8 cellular contexts compared by ENCODE assay signal in the genomic region with DNA sequence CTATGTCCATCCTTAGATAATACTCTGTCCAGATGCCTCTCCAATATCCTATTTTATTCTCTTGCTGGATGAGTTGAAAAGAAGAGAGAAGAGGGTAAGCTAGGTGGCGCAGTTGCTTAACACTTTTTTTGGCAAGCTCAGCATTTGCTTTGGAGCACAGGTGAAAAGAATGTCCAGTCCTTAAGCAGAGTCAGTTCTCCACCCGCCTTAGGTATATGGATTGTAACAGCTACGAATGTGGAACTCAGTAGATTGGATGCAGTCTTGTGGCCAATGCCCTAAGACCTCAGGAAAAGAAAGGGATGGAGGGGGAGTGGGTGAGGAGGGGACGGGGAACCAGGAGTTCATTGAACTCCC.
DNase-seq lines count a peak whose midpoint lies in the region; ATAC-seq and TF ChIP-seq lines count a peak whose summit lies in the region.

No MANE protein-coding gene starts in this region.

- no peak for TF ChIP-seq POLR2A in adrenal gland (IDR thresholded peaks at IDR 0.05)

- no peaks in the 10 kb centered on the region for H3K9me2 ChIP-seq in OCI-LY7 (ENCODE audit: insufficient read depth, low read length)

- no peak overlapping the region for H3K4me2 ChIP-seq in OCI-LY7 (ENCODE audit: low read length)

- no peaks in the 10 kb centered on the region for H3K36me3 ChIP-seq in OCI-LY7 (ENCODE audit: insufficient read depth, low read length)
- H3K36me3 ChIP-seq in adrenal gland (replicated peaks in 1 of 2): no peaks in the 10 kb centered on the region

- POLR2A ChIA-PET in OCI-LY7 (lab: Charles Lee): no interaction called here

- no peak overlapping the region for H3K27ac ChIP-seq in OCI-LY7 (ENCODE audit: low read depth, low read length, poor library complexity, severe bottlenecking)
- H3K27ac ChIP-seq in adrenal gland: no peak overlapping the region
- no peak overlapping the region for H3K27ac ChIP-seq in right cardiac atrium (ENCODE audit: low read length)

- DNase-seq in DMS79 treated with DMSO at 0.1 percent for 48 hours (lab: John Stamatoyannopoulos, UW): peak; percentile 20
- DNase-seq in KG1 (lab: John Stamatoyannopoulos, UW): peak; percentile 41
- DNase-seq in OCI-LY7 (ENCODE audit: low spot score): peak; percentile 43
- DNase-seq in adrenal gland: peak in 6 of 7 donors; percentile 22 to 71 (median 40)
- DNase-seq in right cardiac atrium: no peak
- DNase-seq in pons (ENCODE audit: low spot score): peak; percentile 92
- DNase-seq in GOT3 (lab: John Stamatoyannopoulos, UW): no peak

- H3K27me3 ChIP-seq in adrenal gland (peaks cover 39% of the 10 kb centered on the region), right cardiac atrium (ENCODE audit: control insufficient read depth, insufficient read depth) (peaks cover 3% of the 10 kb centered on the region)

- BruUV-seq in OCI-LY7 (replicated peaks; lab: Mats Ljungman, UMichigan): no TSS peak

- TF ChIP-seq CTCF in OCI-LY7 (conservative IDR thresholded peaks at IDR 0.05; ENCODE audit: low read length) (peak; percentile 81), adrenal gland (IDR thresholded peaks at IDR 0.05) (peak in 5 of 6 experiments; percentile 38 to 43 (median 40))

- H3K9me3 ChIP-seq in OCI-LY7 (ENCODE audit: low read length) (no peaks in the 10 kb centered on the region), adrenal gland (replicated peaks in 1 of 3) (no peaks in the 10 kb centered on the region), right cardiac atrium (ENCODE audit: control insufficient read depth, low read length) (no peaks in the 10 kb centered on the region)

- no peak overlapping the region for H2AFZ ChIP-seq in OCI-LY7 (ENCODE audit: low read length)

- no peaks in the 10 kb centered on the region for H3K79me2 ChIP-seq in OCI-LY7 (ENCODE audit: insufficient read depth, low read depth, low read length)

- H3K4me3 ChIP-seq in OCI-LY7 (ENCODE audit: low read depth, low read length, poor library complexity, severe bottlenecking) (no peak overlapping the region), adrenal gland (peak overlapping the region in 1 of 4 donors; percentile 51), right cardiac atrium (ENCODE audit: low read length) (peak overlapping the region; percentile 51)

- 2 to 7% (median 3%) methylated on average over 4 of the region's 4 CpGs for WGBS in adrenal gland, 4 donors
- 4% methylated on average over 4 of the region's 4 CpGs for WGBS in right cardiac atrium

- no peaks in the 10 kb centered on the region for H4K20me1 ChIP-seq in OCI-LY7 (ENCODE audit: insufficient read depth, low read length)

- intact Hi-C loops in OCI-LY7 (cut with micrococcal nuclease; ENCODE audit: unreplicated experiment) (loop anchor here (1.0 to 2.0 kb wide), 2 partner anchors 113 to 340 kb away; no protein-coding TSS in a partner anchor), adrenal gland (cut with DNase I) (loop anchor here in 1 of 2 donors (10.0 kb wide), 1 partner anchor 112 kb away; no protein-coding TSS in a partner anchor), right cardiac atrium (cut with DNase I) (loop anchor here in 2 of 4 donors (5.0 to 10.0 kb wide), 3 partner anchors 112 to 342 kb away; no protein-coding TSS in a partner anchor)

- ATAC-seq in GM21528 (IDR thresholded peaks at IDR 0.05; ENCODE audit: low FRiP score, unreplicated experiment): peak; percentile 53
- ATAC-seq in right cardiac atrium: peak; percentile 62 to 77

- no peaks in the 10 kb centered on the region for H3K4me1 ChIP-seq in OCI-LY7 (ENCODE audit: insufficient read depth, low read length, poor library complexity, severe bottlenecking)
- H3K4me1 ChIP-seq in adrenal gland (replicated peaks in 1 of 2): peaks cover 6 to 14% of the 10 kb centered on the region in 2 donors
- no peaks in the 10 kb centered on the region for H3K4me1 ChIP-seq in right cardiac atrium (ENCODE audit: control insufficient read depth, insufficient read depth, low read length)

- CTCF ChIA-PET in OCI-LY7 (lab: Charles Lee; ENCODE audit: unreplicated experiment): no interaction called here

Comparison
In these comparisons a context has a peak if more than half of its experiments do, and no peak if none do; other contexts are left out.
1. DNase-seq: peak in DMS79 treated with DMSO at 0.1 percent for 48 hours (single experiment), KG1 (single experiment), OCI-LY7 (single experiment), adrenal gland (6 of 7) and pons (single experiment); none in right cardiac atrium (0 of 3) and GOT3 (single experiment).